In the genomic region with DNA sequence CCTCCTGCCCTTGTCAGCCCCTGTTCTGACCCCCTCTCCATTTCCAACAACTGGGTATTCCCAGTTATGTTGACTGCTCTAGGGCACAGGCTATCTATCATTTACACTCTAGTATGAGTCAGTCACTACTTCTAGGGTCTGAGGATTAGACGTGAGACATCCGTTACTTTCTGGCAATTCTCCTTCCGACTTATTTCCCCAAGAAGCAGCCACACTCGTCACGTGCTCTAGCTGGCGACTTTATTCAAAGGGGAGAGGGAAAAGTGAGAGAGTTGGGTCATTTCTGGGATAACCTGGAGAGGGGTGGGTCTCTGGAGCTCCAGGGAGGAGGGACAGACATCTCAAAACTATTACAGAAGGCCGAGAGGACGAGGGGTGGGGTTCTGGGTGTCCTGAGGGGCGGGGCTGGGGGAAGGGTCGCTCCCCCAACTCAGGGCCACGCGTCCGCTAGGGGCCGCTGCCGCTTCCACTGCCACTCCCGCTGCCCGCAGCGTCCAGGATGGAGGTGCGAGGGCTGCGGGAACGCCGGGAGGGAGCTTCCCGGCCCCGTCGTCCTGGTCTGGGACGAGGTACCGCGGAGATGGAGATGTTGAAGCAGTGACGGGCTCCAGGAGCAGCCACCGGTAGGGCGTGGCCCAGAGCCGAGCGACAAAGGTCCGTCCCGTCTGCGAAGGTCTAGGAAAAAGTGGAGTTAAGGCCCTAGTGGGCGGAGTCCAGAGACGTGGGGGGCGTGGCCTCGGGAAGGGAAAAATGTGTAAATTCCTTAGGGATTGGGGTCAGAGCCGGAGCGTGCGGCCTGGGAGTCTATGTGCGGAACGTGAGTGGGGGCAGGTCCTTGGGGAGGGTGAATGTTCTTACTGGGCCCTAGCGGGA, we compare ENCODE assay signal across 9 cellular contexts. TPM values are rescaled to one million over a fixed set of nuclear protein-coding genes. Genes with fewer than 3 reads are reported as not detected.
DNase-seq lines count a peak whose midpoint lies in the region; ATAC-seq and TF ChIP-seq lines count a peak whose summit lies in the region.
"Had no signal": no experiment of that assay in that cellular context is flagged by ENCODE, and none has a peak within 500 bp of the region (broad histone marks: within the 10 kb centered on the region; RNA-seq: fewer than 3 reads in every experiment).

No MANE protein-coding gene starts in this region.

- peaks cover 4% of the 10 kb centered on the region for H3K4me1 Mint-ChIP-seq in CD8-positive, alpha-beta T cell (ENCODE audit: low read depth)
- H3K4me1 Mint-ChIP-seq in activated naive CD8-positive, alpha-beta T cell treated with anti-CD3 and anti-CD28 coated beads, Interleukin-2, amount 50 U/mL, for 24 hours: peaks cover 6% of the 10 kb centered on the region

- no CpG with 5 or more reads among the region's 46 CpGs for WGBS in mesendoderm (ENCODE audit: extremely low coverage, insufficient coverage, low lambda C conversion rate)

- H3K27ac ChIP-seq in CD8-positive, alpha-beta T cell (ENCODE audit: low read depth, low read length): no peak overlapping the region
- H3K27ac ChIP-seq in mesendoderm (ENCODE audit: low read depth, low read length): no peak overlapping the region
- H3K27ac ChIP-seq: thoracic aorta had no signal

- no peak overlapping the region for H3K4ac ChIP-seq in mesendoderm (ENCODE audit: low read depth, low read length)

- H3K4me3 ChIP-seq in CD8-positive, alpha-beta T cell (ENCODE audit: low read depth, low read length): no peak overlapping the region
- H3K4me3 ChIP-seq in mesendoderm (ENCODE audit: low read length): peak overlapping the region; percentile 27
- H3K4me3 ChIP-seq: thoracic aorta had no signal

- no peak overlapping the region for H2AK5ac ChIP-seq in mesendoderm (ENCODE audit: low read length)

- no peaks in the 10 kb centered on the region for H3K79me1 ChIP-seq in mesendoderm (ENCODE audit: low read length)

- peak overlapping the region; percentile 87 for H3K4me2 ChIP-seq in mesendoderm (ENCODE audit: low read length)

- peaks cover 10% of the 10 kb centered on the region for H3K27me3 ChIP-seq in CD8-positive, alpha-beta T cell (ENCODE audit: insufficient read depth, low read length)
- no peaks in the 10 kb centered on the region for H3K27me3 ChIP-seq in mesendoderm (ENCODE audit: insufficient read depth, low read length, poor library complexity)

- no peak overlapping the region for H2BK15ac ChIP-seq in mesendoderm (replicated peaks; ENCODE audit: low read depth)

- H2BK120ac ChIP-seq in mesendoderm (ENCODE audit: low read depth, low read length): no peak overlapping the region

- peaks cover 3% of the 10 kb centered on the region for H3K9me3 Mint-ChIP-seq in CD8-positive, alpha-beta T cell
- H3K9me3 Mint-ChIP-seq in activated naive CD8-positive, alpha-beta T cell treated with anti-CD3 and anti-CD28 coated beads, Interleukin-2, amount 50 U/mL, for 24 hours: peaks cover 4% of the 10 kb centered on the region

- H3K79me2 ChIP-seq in mesendoderm (ENCODE audit: control insufficient read depth, insufficient read depth, low read length): no peaks in the 10 kb centered on the region

- TF ChIP-seq CTCF in CD8-positive, alpha-beta T cell (IDR thresholded peaks at IDR 0.05): peak; percentile 28

- peak in 1 of 7 experiments; percentile 20 for DNase-seq in CD8-positive, alpha-beta T cell
- peak; percentile 59 for DNase-seq in HEK293T (ENCODE audit: extremely low spot score)
- DNase-seq in activated naive CD8-positive, alpha-beta T cell treated with anti-CD3 and anti-CD28 coated beads, Interleukin-2, amount 50 U/mL, for 24 hours: peak; percentile 56
- peak; percentile 91 for DNase-seq in mesendoderm

- intact Hi-C loops in CD8-positive, alpha-beta T cell (cut with DNase I, micrococcal nuclease): no loop called here

- peaks cover 43% of the 10 kb centered on the region for H3K27me3 Mint-ChIP-seq in CD8-positive, alpha-beta T cell (ENCODE audit: low read depth)
- H3K27me3 Mint-ChIP-seq in activated naive CD8-positive, alpha-beta T cell treated with anti-CD3 and anti-CD28 coated beads, Interleukin-2, amount 50 U/mL, for 24 hours: peaks cover 47% of the 10 kb centered on the region

- no peak overlapping the region for H4K5ac ChIP-seq in mesendoderm (ENCODE audit: low read length)

- H4K8ac ChIP-seq in mesendoderm (ENCODE audit: low read depth, low read length): no peak overlapping the region

- POLR2A ChIA-PET in CD8-positive, alpha-beta T cell (lab: Charles Lee): no interaction called here
- POLR2A ChIA-PET in HEK293T (lab: Yijun Ruan, JAX): interaction anchor here (0.9 to 1.5 kb wide), 4 partner anchors 9 to 68 kb away, joined by 3 to 5 read pairs (median 3); a partner anchor contains a TSS

- H3K9ac ChIP-seq in mesendoderm (ENCODE audit: low read length): peak overlapping the region; percentile 63

- H2BK5ac ChIP-seq in mesendoderm (ENCODE audit: low read length): no peak overlapping the region

- H3K36me3 Mint-ChIP-seq in CD8-positive, alpha-beta T cell: no peaks in the 10 kb centered on the region
- no peaks in the 10 kb centered on the region for H3K36me3 Mint-ChIP-seq in activated naive CD8-positive, alpha-beta T cell treated with anti-CD3 and anti-CD28 coated beads, Interleukin-2, amount 50 U/mL, for 24 hours (ENCODE audit: low read depth)

- no peak overlapping the region for H3K23ac ChIP-seq in mesendoderm (ENCODE audit: low read length)

- H3K56ac ChIP-seq in mesendoderm (ENCODE audit: low read length): peak overlapping the region; percentile 86

- H3K9me3 ChIP-seq in CD8-positive, alpha-beta T cell (ENCODE audit: low read length): no peaks in the 10 kb centered on the region
- H3K9me3 ChIP-seq: thoracic aorta had no signal

- H3K36me3 ChIP-seq in CD8-positive, alpha-beta T cell (ENCODE audit: insufficient read depth, low read length): no peaks in the 10 kb centered on the region
- H3K36me3 ChIP-seq in mesendoderm (ENCODE audit: control insufficient read depth, insufficient read depth, low read length): no peaks in the 10 kb centered on the region
- H3K36me3 ChIP-seq: thoracic aorta had no signal

- ATAC-seq in CD8-positive, alpha-beta T cell: no peak
- peak; percentile 33 for ATAC-seq in activated naive CD8-positive, alpha-beta T cell treated with anti-CD3 and anti-CD28 coated beads, Interleukin-2, amount 50 U/mL, for 24 hours
- ATAC-seq in GM18519 (IDR thresholded peaks at IDR 0.05; ENCODE audit: low FRiP score, unreplicated experiment) (no peak), HG03469 (IDR thresholded peaks at IDR 0.05; ENCODE audit: unreplicated experiment) (no peak), GM19023 (IDR thresholded peaks at IDR 0.05; ENCODE audit: unreplicated experiment) (no peak), HG03139 (IDR thresholded peaks at IDR 0.05; ENCODE audit: unreplicated experiment) (no peak)

- no peak overlapping the region for H3K4me3 Mint-ChIP-seq in CD8-positive, alpha-beta T cell
- no peak overlapping the region for H3K4me3 Mint-ChIP-seq in activated naive CD8-positive, alpha-beta T cell treated with anti-CD3 and anti-CD28 coated beads, Interleukin-2, amount 50 U/mL, for 24 hours

- H3K4me1 ChIP-seq in CD8-positive, alpha-beta T cell (ENCODE audit: insufficient read depth, low read length): peaks cover 9% of the 10 kb centered on the region
- no peaks in the 10 kb centered on the region for H3K4me1 ChIP-seq in mesendoderm (ENCODE audit: control insufficient read depth, low read depth, low read length)

- H3K27ac Mint-ChIP-seq in CD8-positive, alpha-beta T cell: no peak overlapping the region
- no peak overlapping the region for H3K27ac Mint-ChIP-seq in activated naive CD8-positive, alpha-beta T cell treated with anti-CD3 and anti-CD28 coated beads, Interleukin-2, amount 50 U/mL, for 24 hours

- H3K18ac ChIP-seq in mesendoderm (ENCODE audit: low read length): no peak overlapping the region

- CTCF ChIA-PET in CD8-positive, alpha-beta T cell (lab: Charles Lee): interaction anchor here (0.9 to 2.9 kb wide), 8 partner anchors 9 to 66 kb away, joined by 3 to 14 read pairs (median 4); a partner anchor contains a TSS
- CTCF ChIA-PET in HEK293T (lab: Yijun Ruan, JAX): interaction anchor here (1.3 kb wide), 1 partner anchor 22 kb away, joined by 4 read pairs; no protein-coding TSS in a partner anchor

TF ChIP-seq in HEK293T, 16 proteins besides CTCF, POLR2A, EP300 and RAD21:
- TF ChIP-seq L3MBTL2 (conservative IDR thresholded peaks at IDR 0.05): peak; percentile 75
- TF ChIP-seq, protein P1, sequence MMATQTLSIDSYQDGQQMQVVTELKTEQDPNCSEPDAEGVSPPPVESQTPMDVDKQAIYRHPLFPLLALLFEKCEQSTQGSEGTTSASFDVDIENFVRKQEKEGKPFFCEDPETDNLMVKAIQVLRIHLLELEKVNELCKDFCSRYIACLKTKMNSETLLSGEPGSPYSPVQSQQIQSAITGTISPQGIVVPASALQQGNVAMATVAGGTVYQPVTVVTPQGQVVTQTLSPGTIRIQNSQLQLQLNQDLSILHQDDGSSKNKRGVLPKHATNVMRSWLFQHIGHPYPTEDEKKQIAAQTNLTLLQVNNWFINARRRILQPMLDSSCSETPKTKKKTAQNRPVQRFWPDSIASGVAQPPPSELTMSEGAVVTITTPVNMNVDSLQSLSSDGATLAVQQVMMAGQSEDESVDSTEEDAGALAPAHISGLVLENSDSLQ (IDR thresholded peaks at IDR 0.05): no peak

RNA-seq across cellular contexts. Expression of a gene that starts 8.9 kb away (rescaled TPM):
- total RNA-seq in CD8-positive, alpha-beta T cell: not detected
- 0.55 TPM for polyA plus RNA-seq in mesendoderm (2013, experiment 1 of 2)
- 0.49 TPM for polyA plus RNA-seq in mesendoderm (2013, experiment 2 of 2)
- total RNA-seq: thoracic aorta had no signal

RNA-seq across cellular contexts. Expression of a gene that starts 12.8 kb away (rescaled TPM):
- 1 to 10 TPM in 1 of 2 experiments, under 1 TPM in 1; 0.64 to 1.1 TPM for total RNA-seq in CD8-positive, alpha-beta T cell
- polyA plus RNA-seq in mesendoderm (2013, experiment 1 of 2): 4.0 TPM
- polyA plus RNA-seq in mesendoderm (2013, experiment 2 of 2): 4.6 TPM
- total RNA-seq: thoracic aorta had no signal

RNA-seq across cellular contexts. Expression of a gene that starts 19.1 kb away (rescaled TPM):
- total RNA-seq in CD8-positive, alpha-beta T cell: 1 to 10 TPM; 1.3 to 2.2 TPM
- 24.8 TPM for polyA plus RNA-seq in mesendoderm (2013, experiment 1 of 2)
- polyA plus RNA-seq in mesendoderm (2013, experiment 2 of 2): 25.7 TPM

RNA-seq across cellular contexts. Expression of a gene that starts 23.6 kb away (rescaled TPM):
- total RNA-seq in CD8-positive, alpha-beta T cell: under 1 TPM in 1 of 2 experiments, not detected in 1; 0.79 TPM
- 25.8 TPM for polyA plus RNA-seq in mesendoderm (2013, experiment 1 of 2)
- polyA plus RNA-seq in mesendoderm (2013, experiment 2 of 2): 28.2 TPM
- total RNA-seq: thoracic aorta had no signal

RNA-seq across cellular contexts. Expression of a gene that starts 23.9 kb away (rescaled TPM):
- 10 to 100 TPM; 57.5 to 59.1 TPM for total RNA-seq in CD8-positive, alpha-beta T cell
- 210 TPM for polyA plus RNA-seq in mesendoderm (2013, experiment 1 of 2)
- 216 TPM for polyA plus RNA-seq in mesendoderm (2013, experiment 2 of 2)
